In genomic region chr4:101914761-101915160, GRCh38 we compare ENCODE assay signal across 12 cellular contexts.
DNase-seq lines count a peak whose midpoint lies in the region.
"Had no signal": no experiment of that assay in that cellular context is flagged by ENCODE, and none has a peak within 500 bp of the region (broad histone marks: within the 10 kb centered on the region; RNA-seq: fewer than 3 reads in every experiment).

No MANE protein-coding gene starts in this region.

- DNase-seq in DMS53 (lab: John Stamatoyannopoulos, UW) (peak; percentile 21), DMS53 treated with DMSO at 0.1 percent for 48 hours (lab: John Stamatoyannopoulos, UW; ENCODE audit: unreplicated experiment) (no peak), NCI-H1694 treated with DMSO at 0.1 percent for 48 hours (lab: John Stamatoyannopoulos, UW) (peak; percentile 74), cerebellar cortex (ENCODE audit: low spot score) (peak; percentile 41), NCI-H187 treated with DMSO at 0.1 percent for 48 hours (lab: John Stamatoyannopoulos, UW) (no peak), NCI-H345 treated with DMSO at 0.1 percent for 48 hours (lab: John Stamatoyannopoulos, UW; ENCODE audit: unreplicated experiment) (no peak)
- DNase-seq in stimulated activated CD4-positive, alpha-beta T cell treated with anti-CD3 and anti-CD28 coated beads, Interleukin-12 subunit alpha, Interleukin-12 subunit beta, amount 100 ng/mL, for 4 hours, result no peak
- DNase-seq: CD8-positive, alpha-beta memory T cell; DMS153; H9; IMR-90; KBM-7 had no signal

Comparison
In these comparisons a context has a peak if more than half of its experiments do, and no peak if none do; other contexts are left out.
1. DNase-seq: peak in DMS53 (single experiment), NCI-H1694 treated with DMSO at 0.1 percent for 48 hours (single experiment) and cerebellar cortex (single experiment); none in DMS53 treated with DMSO at 0.1 percent for 48 hours (single experiment), stimulated activated CD4-positive, alpha-beta T cell treated with anti-CD3 and anti-CD28 coated beads, Interleukin-12 subunit alpha, Interleukin-12 subunit beta, amount 100 ng/mL, for 4 hours (single experiment), NCI-H187 treated with DMSO at 0.1 percent for 48 hours (single experiment) and NCI-H345 treated with DMSO at 0.1 percent for 48 hours (single experiment).